In the genomic region with DNA sequence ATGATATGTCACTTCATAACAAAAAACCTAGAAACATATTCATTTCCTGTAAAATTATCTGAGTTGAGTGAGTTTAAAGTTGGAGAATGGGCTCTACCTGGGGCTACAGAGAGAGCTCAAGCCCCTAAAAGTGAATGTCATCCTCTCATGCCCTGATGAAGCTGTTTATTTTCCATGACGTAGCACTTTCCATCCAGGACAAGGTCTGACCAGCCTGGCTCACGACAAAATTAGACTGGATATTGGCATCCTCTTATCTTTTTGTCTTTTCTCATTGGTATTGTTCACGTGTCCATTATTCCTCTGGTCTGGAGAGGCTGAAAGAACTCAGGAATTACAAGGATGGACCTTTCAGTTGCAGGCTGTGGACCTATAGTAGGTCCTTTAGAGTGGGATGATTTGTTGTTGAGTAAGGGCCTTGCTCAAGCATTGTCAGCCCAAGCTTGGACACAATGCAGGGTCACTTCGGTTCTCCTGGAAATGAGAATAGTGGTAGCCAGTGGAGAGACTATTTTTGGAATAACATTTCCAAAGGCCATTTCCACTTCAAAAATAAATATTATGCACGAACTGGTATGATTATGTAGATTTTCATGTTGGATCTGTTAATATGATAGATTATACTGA, we compare ENCODE assay signal across 24 cellular contexts. TPM values are rescaled to one million over a fixed set of nuclear protein-coding genes. Genes with fewer than 3 reads are reported as not detected.
"Had no signal": no experiment of that assay in that cellular context is flagged by ENCODE, and none has a peak within 500 bp of the region (broad histone marks: within the 10 kb centered on the region; RNA-seq: fewer than 3 reads in every experiment).

No MANE protein-coding gene starts in this region.

- H3K36me3 ChIP-seq: ascending aorta had no signal

- H3K4me1 ChIP-seq: body of pancreas had no signal

- DNase-seq: activated CD4-positive, alpha-beta T cell treated with anti-CD3 and anti-CD28 coated beads for 48 hours; activated CD4-positive, alpha-beta T cell treated with anti-CD3 and anti-CD28 coated beads, Interleukin-2, amount 50 U/mL, for 48 hours; activated CD4-positive, CD25-positive, alpha-beta regulatory T cell treated with anti-CD3 and anti-CD28 coated beads, Interleukin-2, amount 50 U/mL, for 72 hours; activated CD8-positive, alpha-beta memory T cell treated with anti-CD3 and anti-CD28 coated beads, Interleukin-2, amount 10 ng/mL, durations not matched to agents 7 days and 5 days; activated effector memory CD4-positive, alpha-beta T cell treated with Interleukin-2 at 50 U/mL for 16 hours; activated naive CD4-positive, alpha-beta T cell; activated T-cell treated with anti-CD3 and anti-CD28 coated beads, Interleukin-2, amount 50 U/mL, for 24 hours; amniotic stem cell; body of pancreas; MM.1S; NCI-H1105 treated with DMSO at 0.1 percent for 48 hours; NCI-H1436 treated with DMSO at 0.1 percent for 48 hours; NCI-H187; NCI-H2081; NCI-H446; NCI-H524; PC-3; SIG-M5; T-helper 17 cell; T-helper 9 cell had no signal

- H3K27me3 ChIP-seq: ascending aorta, body of pancreas had no signal

- ATAC-seq: activated CD8-positive, alpha-beta memory T cell treated with anti-CD3 and anti-CD28 coated beads, Interleukin-2, amount 10 ng/mL, durations not matched to agents 7 days and 5 days; body of pancreas; PC-3; T-helper 17 cell; WTC11 had no signal

- H3K4me3 ChIP-seq: ascending aorta, body of pancreas had no signal

- H3K9me3 ChIP-seq: ascending aorta, body of pancreas had no signal

- H3K27ac ChIP-seq: ascending aorta, body of pancreas had no signal

RNA-seq across cellular contexts. Expression of gene TDRD15, which starts 24.4 kb away (rescaled TPM):
- total RNA-seq: activated CD8-positive, alpha-beta memory T cell treated with anti-CD3 and anti-CD28 coated beads, Interleukin-2, amount 10 ng/mL, durations not matched to agents 7 days and 5 days; activated T-helper 1 cell treated with anti-CD3 and anti-CD28 coated beads, Interleukin-12 subunit alpha, Interleukin-12 subunit beta, Interleukin-2, Interleukin-4 antibody, amounts not matched to agents 30 ng/mL and 10 ng/mL and 1 ng/mL, durations not matched to agents 14 hours and 24 hours and 36 hours; ascending aorta; bronchial epithelial cell; PC-3; WTC11 had no signal

RNA-seq across cellular contexts. Expression of gene APOB, which starts 55.5 kb away (rescaled TPM):
- total RNA-seq: activated CD8-positive, alpha-beta memory T cell treated with anti-CD3 and anti-CD28 coated beads, Interleukin-2, amount 10 ng/mL, durations not matched to agents 7 days and 5 days; activated T-helper 1 cell treated with anti-CD3 and anti-CD28 coated beads, Interleukin-12 subunit alpha, Interleukin-12 subunit beta, Interleukin-2, Interleukin-4 antibody, amounts not matched to agents 30 ng/mL and 10 ng/mL and 1 ng/mL, durations not matched to agents 14 hours and 24 hours and 36 hours; PC-3; T-helper 17 cell had no signal
